11 cellular contexts compared by ENCODE assay signal in the genomic region with DNA sequence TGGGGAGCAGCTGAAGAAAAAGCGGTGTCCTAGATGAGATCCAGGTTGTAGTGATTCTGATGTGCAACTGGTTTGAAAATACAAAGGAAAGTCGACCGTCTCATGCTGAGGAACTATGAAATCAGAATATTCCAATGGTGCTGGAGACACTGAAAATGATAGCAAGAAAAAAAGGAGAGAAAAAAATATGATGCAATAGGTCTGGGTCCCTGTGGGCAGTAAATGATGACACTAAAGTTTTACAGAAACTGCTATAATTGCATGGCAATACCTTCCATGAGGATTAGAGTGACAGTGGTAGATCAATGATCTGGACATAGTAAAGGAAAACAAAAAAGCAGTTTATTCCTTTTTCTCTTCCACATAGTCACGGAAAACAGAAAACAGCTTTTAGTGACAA. TPM values are rescaled to one million over a fixed set of nuclear protein-coding genes. Genes with fewer than 3 reads are reported as not detected.
A peak's percentile ranks its signal among the peaks of the same experiment; 100 is the strongest.
DNase-seq lines count a peak whose midpoint lies in the region; ATAC-seq, FAIRE-seq and TF ChIP-seq lines count a peak whose summit lies in the region.
"Had no signal": no experiment of that assay in that cellular context is flagged by ENCODE, and none has a peak within 500 bp of the region (broad histone marks: within the 10 kb centered on the region; RNA-seq: fewer than 3 reads in every experiment).

No MANE protein-coding gene starts in this region.

- POLR2A ChIA-PET in A549 (lab: Yijun Ruan, JAX) (interaction anchor here (1.7 kb wide), 1 partner anchor 96 kb away, joined by 10 read pairs; a partner anchor contains a TSS), T-cell (lab: Charles Lee) (no interaction called here)

- peaks cover 22% of the 10 kb centered on the region for H3K4me1 ChIP-seq in A549
- no peaks in the 10 kb centered on the region for H3K4me1 ChIP-seq in iPS-18a (ENCODE audit: control insufficient read depth, low read depth, low read length)
- peaks cover 0 to 38% (median 21%) of the 10 kb centered on the region in 4 donors for H3K4me1 ChIP-seq in tibial artery

- no peak for TF ChIP-seq CTCF in A549 (IDR thresholded peaks at IDR 0.05)
- no peak for TF ChIP-seq CTCF in GM12865 (IDR thresholded peaks at IDR 0.05; ENCODE audit: insufficient read depth, low read depth, low read length, missing control alignments)
- no peak for TF ChIP-seq CTCF in WERI-Rb-1 (IDR thresholded peaks at IDR 0.05; ENCODE audit: low read depth, low read length)
- no peak for TF ChIP-seq CTCF in tibial artery (IDR thresholded peaks at IDR 0.05)

- no peak overlapping the region for H3K9ac ChIP-seq in iPS-18a (ENCODE audit: low read length)

- H3K9me3 ChIP-seq in A549 (no peaks in the 10 kb centered on the region), iPS-18a (ENCODE audit: control insufficient read depth, low read depth, low read length) (no peaks in the 10 kb centered on the region), WERI-Rb-1 (ENCODE audit: severe bottlenecking) (no peaks in the 10 kb centered on the region), tibial artery (no peaks in the 10 kb centered on the region)

- intact Hi-C loops in tibial artery (cut with DNase I; ENCODE audit: low total_unique reads), result no loop called here

- H3K27me3 ChIP-seq in iPS-18a (ENCODE audit: control insufficient read depth, insufficient read depth, low read length), result no peaks in the 10 kb centered on the region
- H3K27me3 ChIP-seq in WERI-Rb-1 (ENCODE audit: insufficient read depth, low read depth, severe bottlenecking), result no peaks in the 10 kb centered on the region
- H3K27me3 ChIP-seq in tibial artery, result no peaks in the 10 kb centered on the region

- no peak for TF ChIP-seq POLR2A in A549 (IDR thresholded peaks at IDR 0.05; ENCODE audit: low read length)
- TF ChIP-seq POLR2A in GM12891 (IDR thresholded peaks at IDR 0.05; ENCODE audit: low read depth, low read length), result no peak

- no peak for TF ChIP-seq RAD21 in A549 (conservative IDR thresholded peaks at IDR 0.05 in 1 of 2, IDR thresholded peaks at IDR 0.05 in 1 of 2)

- peak overlapping the region in 1 of 2 experiments; percentile 94; a peak in 2 of 6 replicates for H3K27ac ChIP-seq in A549
- H3K27ac ChIP-seq in iPS-18a (ENCODE audit: low read length), result no peak overlapping the region
- no peak overlapping the region for H3K27ac ChIP-seq in WERI-Rb-1
- no peak overlapping the region for H3K27ac ChIP-seq in tibial artery

- H3K36me3 Mint-ChIP-seq in T-cell, result peaks cover 4% of the 10 kb centered on the region

- H3K4me2 ChIP-seq in A549, result peak overlapping the region; percentile 90

- CTCF ChIA-PET in A549 (lab: Yijun Ruan, JAX), result interaction anchor here (1.1 to 7.7 kb wide), 10 partner anchors 10 to 107 kb away, joined by 4 to 84 read pairs (median 15); a partner anchor contains a TSS
- CTCF ChIA-PET in T-cell (lab: Charles Lee), result interaction anchor here (1.1 to 3.5 kb wide), 8 partner anchors 10 to 196 kb away, joined by 3 to 15 read pairs (median 8); a partner anchor contains a TSS

- no peak for TF ChIP-seq EP300 in A549 (IDR thresholded peaks at IDR 0.05)

- no peak for DNase-seq in A549 (ENCODE audit: low read depth in 1 of 2, low spot score in 1 of 2)
- DNase-seq in GM12865 (ENCODE audit: low read depth), result no peak
- no peak for DNase-seq in T-cell
- no peak for DNase-seq in WERI-Rb-1
- no peak for DNase-seq in tibial artery
- no peak for DNase-seq in dedifferentiated amniotic fluid mesenchymal stem cell (ENCODE audit: extremely low spot score)
- DNase-seq in GM12891 (ENCODE audit: insufficient read length, low spot score), result no peak
- DNase-seq: NCI-H2171 had no signal

- peaks cover 27% of the 10 kb centered on the region for H3K36me3 ChIP-seq in iPS-18a (ENCODE audit: control insufficient read depth, low read depth, low read length)
- H3K36me3 ChIP-seq in WERI-Rb-1, result peaks cover 17% of the 10 kb centered on the region
- peaks cover 0 to 17% (median 12%) of the 10 kb centered on the region in 3 donors for H3K36me3 ChIP-seq in tibial artery

- WGBS in A549 (ENCODE audit: missing lambda C conversion rate), result 94% methylated on average over 4 of the region's 4 CpGs

- H3K4me1 Mint-ChIP-seq in T-cell, result peaks cover 64 to 78% (median 69%) of the 10 kb centered on the region in 3 donors

- ATAC-seq in A549, result no peak
- ATAC-seq in T-cell (replicated peaks in 1 of 4), result no peak

- no peak for FAIRE-seq in A549 (lab: Jason Lieb, UNC)
- no peak for FAIRE-seq in GM12891 (lab: Jason Lieb, UNC)
- FAIRE-seq: D721Med, islet of Langerhans had no signal

- no peaks in the 10 kb centered on the region for H3K9me3 Mint-ChIP-seq in T-cell

- H3K27ac Mint-ChIP-seq in T-cell, result peak overlapping the region; percentile 96 to 99

- peak overlapping the region; percentile 89; the same call in 1 of the 3 replicates for H3K4me3 ChIP-seq in A549
- H3K4me3 ChIP-seq in GM12865 (ENCODE audit: low read depth, low read length), result peak overlapping the region; percentile 79
- peak overlapping the region; percentile 98 for H3K4me3 ChIP-seq in iPS-18a (ENCODE audit: low read length)
- no peak overlapping the region for H3K4me3 ChIP-seq in WERI-Rb-1 (ENCODE audit: low read depth, low read length)
- H3K4me3 ChIP-seq in tibial artery, result no peak overlapping the region

- H3K27me3 Mint-ChIP-seq in T-cell, result no peaks in the 10 kb centered on the region

- peak overlapping the region; percentile 96 to 100 (median 97) for H3K4me3 Mint-ChIP-seq in T-cell

TF ChIP-seq in A549, 52 proteins besides CTCF, POLR2A, EP300 and RAD21:
- TF ChIP-seq EHF (CRISPR knock-in tag; IDR thresholded peaks at IDR 0.05), result no peak
- TF ChIP-seq HOXB13 (CRISPR knock-in tag; IDR thresholded peaks at IDR 0.05; ENCODE audit: low read depth), result no peak
- TF ChIP-seq SMC3 (IDR thresholded peaks at IDR 0.05), result no peak
- 0 out of 4 replicates have a peak, but pooled peaks of 1 of the 2 experiments have one; percentile 11 for TF ChIP-seq CEBPB (IDR thresholded peaks at IDR 0.05)

TF ChIP-seq in GM12891, 5 proteins besides CTCF, POLR2A, EP300 and RAD21:
- TF ChIP-seq POLR2AphosphoS5 (IDR thresholded peaks at IDR 0.05; ENCODE audit: low read depth, low read length) (no peak), PAX5 (IDR thresholded peaks at IDR 0.05; ENCODE audit: insufficient read depth, low read length, severe bottlenecking) (no peak), SPI1 (IDR thresholded peaks at IDR 0.05; ENCODE audit: low read depth, low read length) (no peak), TAF1 (IDR thresholded peaks at IDR 0.05; ENCODE audit: low read depth, low read length) (no peak), POU2F2 (IDR thresholded peaks at IDR 0.05; ENCODE audit: low read depth, low read length) (no peak)

RNA-seq across cellular contexts. Expression of a gene that starts 2.3 kb away (rescaled TPM):
- polyA plus RNA-seq in A549 (2011; rRNA removed) (39.2 and 49.5 TPM in 2 replicates), A549 (2017; fragmentation: RNase III; extraction: RNeasy Plus Mini Kit Qiagen cat#74134 plus additional on column Dnase treatment) (27.0 to 30.6 TPM (median 30.4 TPM) in 3 replicates)
- polyA plus RNA-seq in A549 (2012; cell fraction: cytosol; rRNA removed), result 31.8 and 33.8 TPM in 2 replicates
- polyA plus RNA-seq in A549 (2012; cell fraction: nucleus; rRNA removed), result 14.2 and 20.4 TPM in 2 replicates
- polyA minus RNA-seq in A549 (2011; rRNA and poly(A)+ RNA removed), result 23.3 and 23.7 TPM in 2 replicates
- total RNA-seq in T-cell, result 10 to 100 TPM; 21.7 to 40.9 (median 30.7) TPM
- polyA plus RNA-seq in GM12891 (2012; ENCODE audit: low read depth, missing spikeins), result 29.8 TPM

RNA-seq across cellular contexts. Expression of a gene that starts 5.6 kb away (rescaled TPM):
- polyA plus RNA-seq in A549 (2011; rRNA removed) (24.7 and 26.1 TPM in 2 replicates), A549 (2017; fragmentation: RNase III; extraction: RNeasy Plus Mini Kit Qiagen cat#74134 plus additional on column Dnase treatment) (21.0 to 23.7 TPM (median 22.6 TPM) in 3 replicates)
- polyA plus RNA-seq in A549 (2012; cell fraction: cytosol; rRNA removed), result 12.7 and 12.8 TPM in 2 replicates
- 38.2 and 45.1 TPM in 2 replicates for polyA plus RNA-seq in A549 (2012; cell fraction: nucleus; rRNA removed)
- 24.3 and 29.2 TPM in 2 replicates for polyA minus RNA-seq in A549 (2011; rRNA and poly(A)+ RNA removed)
- 1,000 to 10,000 TPM in 4 of 5 donors, 100 to 1,000 TPM in 1; 896 to 1,314 (median 1,231) TPM for total RNA-seq in T-cell
- polyA plus RNA-seq in GM12891 (2012; ENCODE audit: low read depth, missing spikeins), result 49.3 TPM

RNA-seq across cellular contexts. Expression of a gene that starts 40.5 kb away (rescaled TPM):
- polyA plus RNA-seq in A549 (2011; rRNA removed) (2.2 and 2.3 TPM in 2 replicates), A549 (2017; fragmentation: RNase III; extraction: RNeasy Plus Mini Kit Qiagen cat#74134 plus additional on column Dnase treatment) (0.71 to 1.4 TPM (median 1.0 TPM) in 3 replicates)
- polyA plus RNA-seq in A549 (2012; cell fraction: cytosol; rRNA removed), result 1.1 and 1.3 TPM in 2 replicates
- polyA plus RNA-seq in A549 (2012; cell fraction: nucleus; rRNA removed), result 3.7 and 6.0 TPM in 2 replicates
- 1.7 and 3.3 TPM in 2 replicates for polyA minus RNA-seq in A549 (2011; rRNA and poly(A)+ RNA removed)
- total RNA-seq in T-cell, result under 1 TPM in 1 of 5 donors, not detected in 4; 0.20 TPM
- polyA plus RNA-seq in GM12891 (2012; ENCODE audit: low read depth, missing spikeins), result 1.7 TPM

RNA-seq across cellular contexts. Expression of a gene that starts 41.3 kb away (rescaled TPM):
- polyA plus RNA-seq in A549 (2011; rRNA removed) (51.0 and 86.3 TPM in 2 replicates), A549 (2017; fragmentation: RNase III; extraction: RNeasy Plus Mini Kit Qiagen cat#74134 plus additional on column Dnase treatment) (41.5 to 53.8 TPM (median 48.3 TPM) in 3 replicates)
- 93.1 and 110 TPM in 2 replicates for polyA plus RNA-seq in A549 (2012; cell fraction: cytosol; rRNA removed)
- polyA plus RNA-seq in A549 (2012; cell fraction: nucleus; rRNA removed), result 72.1 and 82.3 TPM in 2 replicates
- polyA minus RNA-seq in A549 (2011; rRNA and poly(A)+ RNA removed), result 72.7 and 78.5 TPM in 2 replicates
- total RNA-seq in T-cell, result 10 to 100 TPM; 17.8 to 32.3 (median 23.3) TPM
- polyA plus RNA-seq in GM12891 (2012; ENCODE audit: low read depth, missing spikeins), result 75.6 TPM

RNA-seq across cellular contexts. Expression of a gene that starts 48.5 kb away (rescaled TPM):
- polyA plus RNA-seq in A549 (2011; rRNA removed) (90.4 and 93.7 TPM in 2 replicates), A549 (2017; fragmentation: RNase III; extraction: RNeasy Plus Mini Kit Qiagen cat#74134 plus additional on column Dnase treatment) (27.7 to 37.2 TPM (median 36.3 TPM) in 3 replicates)
- 27.6 and 37.7 TPM in 2 replicates for polyA plus RNA-seq in A549 (2012; cell fraction: cytosol; rRNA removed)
- 14.7 and 20.9 TPM in 2 replicates for polyA plus RNA-seq in A549 (2012; cell fraction: nucleus; rRNA removed)
- 68.1 and 80.7 TPM in 2 replicates for polyA minus RNA-seq in A549 (2011; rRNA and poly(A)+ RNA removed)
- 10 to 100 TPM; 58.6 to 99.8 (median 85.7) TPM for total RNA-seq in T-cell
- polyA plus RNA-seq in GM12891 (2012; ENCODE audit: low read depth, missing spikeins), result 56.2 TPM

Comparison
In these comparisons a context has a peak if more than half of its experiments do, and no peak if none do; other contexts are left out.
1. H3K4me3 ChIP-seq: peak in A549 (single experiment), GM12865 (single experiment) and iPS-18a (single experiment); none in WERI-Rb-1 (single experiment) and tibial artery (0 of 2).